Comparison of ENCODE assay signal across 9 cellular contexts in genomic region chr20:34579936-34580587, GRCh38. TPM values are rescaled to one million over a fixed set of nuclear protein-coding genes. Genes with fewer than 3 reads are reported as not detected.
DNase-seq lines count a peak whose midpoint lies in the region; ATAC-seq, FAIRE-seq and TF ChIP-seq lines count a peak whose summit lies in the region.
"Had no signal": no experiment of that assay in that cellular context is flagged by ENCODE, and none has a peak within 500 bp of the region (broad histone marks: within the 10 kb centered on the region; RNA-seq: fewer than 3 reads in every experiment).

No MANE protein-coding gene starts in this region.

- FAIRE-seq in urothelium cell line (lab: Jason Lieb, UNC): peak; percentile 75

- no peak for TF ChIP-seq CTCF in esophagus muscularis mucosa (IDR thresholded peaks at IDR 0.05)
- no peak for TF ChIP-seq CTCF in breast epithelium (IDR thresholded peaks at IDR 0.05)

- 87% methylated on average over 4 of the region's 4 CpGs for WGBS in esophagus muscularis mucosa

- H3K4me1 ChIP-seq in esophagus muscularis mucosa: peaks cover 22 to 43% (median 31%) of the 10 kb centered on the region in 4 donors
- H3K4me1 ChIP-seq in SJCRH30: no peaks in the 10 kb centered on the region
- H3K4me1 ChIP-seq in breast epithelium: no peaks in the 10 kb centered on the region

- H3K27ac ChIP-seq in esophagus muscularis mucosa (replicated peaks in 1 of 4) (peak overlapping the region in 1 of 4 donors; percentile 1), SJCRH30 (no peak overlapping the region), breast epithelium (peak overlapping the region in 1 of 2 donors; percentile 35)
- H3K27ac ChIP-seq: lower lobe of right lung had no signal

- intact Hi-C loops in esophagus muscularis mucosa (cut with DNase I) (loop anchor here (2.0 to 5.0 kb wide), 2 partner anchors 127 to 189 kb away; no protein-coding TSS in a partner anchor), breast epithelium (cut with DNase I; ENCODE audit: low total_unique reads) (no loop called here)

- H3K27me3 ChIP-seq in esophagus muscularis mucosa (no peaks in the 10 kb centered on the region), SJCRH30 (no peaks in the 10 kb centered on the region), breast epithelium (no peaks in the 10 kb centered on the region)

- DNase-seq in AG20443 (ENCODE audit: low spot score): peak; percentile 40
- peak; percentile 70 for DNase-seq in NAMALWA (ENCODE audit: low spot score)
- DNase-seq in esophagus muscularis mucosa (ENCODE audit: extremely low spot score): peak; percentile 74
- DNase-seq in urothelium cell line (ENCODE audit: low spot score): no peak
- DNase-seq in iPS-NIHi7 (ENCODE audit: extremely low spot score): no peak
- no peak for DNase-seq in SJCRH30
- no peak for DNase-seq in breast epithelium (ENCODE audit: low spot score in 2 of 2)
- DNase-seq: lower lobe of right lung had no signal

- TF ChIP-seq EP300 in esophagus muscularis mucosa (IDR thresholded peaks at IDR 0.05): no peak

- peak; percentile 69 for ATAC-seq in GM19397 (IDR thresholded peaks at IDR 0.05; ENCODE audit: unreplicated experiment)

- H3K9me3 ChIP-seq in esophagus muscularis mucosa (no peaks in the 10 kb centered on the region), SJCRH30 (replicated peaks) (no peaks in the 10 kb centered on the region), breast epithelium (no peaks in the 10 kb centered on the region)
- H3K9me3 ChIP-seq: lower lobe of right lung had no signal

- H3K4me3 ChIP-seq in esophagus muscularis mucosa (no peak overlapping the region), SJCRH30 (no peak overlapping the region), breast epithelium (no peak overlapping the region)
- H3K4me3 ChIP-seq: lower lobe of right lung had no signal

- TF ChIP-seq POLR2A in esophagus muscularis mucosa (IDR thresholded peaks at IDR 0.05; ENCODE audit: low read depth): no peak
- no peak for TF ChIP-seq POLR2A in breast epithelium (IDR thresholded peaks at IDR 0.05)

- H3K36me3 ChIP-seq in esophagus muscularis mucosa (peaks cover under 1 to 45% (median 20%) of the 10 kb centered on the region in 4 donors), SJCRH30 (0 out of 2 replicates have a peak, but pooled peaks cover 2% of the 10 kb centered on the region), breast epithelium (no peaks in the 10 kb centered on the region)

RNA-seq across cellular contexts. Expression of gene MAP1LC3A, which starts 21.5 kb away (rescaled TPM):
- total RNA-seq in esophagus muscularis mucosa: 100 to 1,000 TPM in 3 of 4 donors, 10 to 100 TPM in 1; 83.9 to 152 (median 111) TPM
- 0.10 and 0.23 TPM in 2 replicates for total RNA-seq in SJCRH30 (2014; rRNA removed; shearing (Covaris generic))
- total RNA-seq in breast epithelium: 10 to 100 TPM; 39.2 to 58.2 (median 51.5) TPM

Comparison
In these comparisons a context has a peak if more than half of its experiments do, and no peak if none do; other contexts are left out.
1. DNase-seq: peak in AG20443 (single experiment), NAMALWA (single experiment) and esophagus muscularis mucosa (single experiment); none in urothelium cell line (single experiment), iPS-NIHi7 (single experiment), SJCRH30 (0 of 2) and breast epithelium (0 of 2).
2. RNA of gene MAP1LC3A, which starts 21.5 kb away (total RNA-seq): 83.9 to 152 TPM in esophagus muscularis mucosa and 39.2 to 58.2 TPM in breast epithelium; 0.10 to 0.23 TPM in SJCRH30; every median in the first group is over 10 times any median in the second.